Comparison of ENCODE assay signal across 22 cellular contexts in genomic region chr22:48641906-48642475, GRCh38.
"Had no signal": no experiment of that assay in that cellular context is flagged by ENCODE, and none has a peak within 500 bp of the region (broad histone marks: within the 10 kb centered on the region; RNA-seq: fewer than 3 reads in every experiment).

No MANE protein-coding gene starts in this region.

- H3K4me1 Mint-ChIP-seq: activated CD4-positive, alpha-beta T cell treated with anti-CD3 and anti-CD28 coated beads, Interleukin-2, amount 10 ng/mL, durations not matched to agents 24 days and 14 days; central memory CD8-positive, alpha-beta T cell had no signal

- H3K4me3 Mint-ChIP-seq: activated CD4-positive, alpha-beta memory T cell treated with anti-CD3 and anti-CD28 coated beads for 36 hours; activated CD4-positive, alpha-beta T cell treated with anti-CD3 and anti-CD28 coated beads, Interleukin-2, amount 10 ng/mL, durations not matched to agents 24 days and 14 days; activated naive CD4-positive, alpha-beta T cell treated with anti-CD3 and anti-CD28 coated beads for 36 hours; activated T-helper 1 cell treated with anti-CD3 and anti-CD28 coated beads, Interleukin-12 subunit alpha, Interleukin-12 subunit beta, Interleukin-2, Interleukin-4 antibody, amounts not matched to agents 30 ng/mL and 10 ng/mL and 1 ng/mL, durations not matched to agents 14 hours and 24 hours and 36 hours; central memory CD8-positive, alpha-beta T cell; nephron; type B pancreatic cell had no signal

- H3K4me3 ChIP-seq: colonic mucosa, left lung, psoas muscle, testis, vagina had no signal

- ATAC-seq: left lung, psoas muscle had no signal

- H3K27ac ChIP-seq: colonic mucosa, left lung, parathyroid adenoma, psoas muscle, testis, vagina had no signal

- H3K9me3 Mint-ChIP-seq: activated CD4-positive, alpha-beta memory T cell treated with anti-CD3 and anti-CD28 coated beads for 36 hours; activated CD4-positive, alpha-beta T cell treated with anti-CD3 and anti-CD28 coated beads, Interleukin-2, amount 10 ng/mL, durations not matched to agents 24 days and 14 days; activated naive CD4-positive, alpha-beta T cell treated with anti-CD3 and anti-CD28 coated beads for 36 hours; activated T-helper 1 cell treated with anti-CD3 and anti-CD28 coated beads, Interleukin-12 subunit alpha, Interleukin-12 subunit beta, Interleukin-2, Interleukin-4 antibody, amounts not matched to agents 30 ng/mL and 10 ng/mL and 1 ng/mL, durations not matched to agents 14 hours and 24 hours and 36 hours; central memory CD8-positive, alpha-beta T cell; nephron; type B pancreatic cell had no signal

- H3K36me3 Mint-ChIP-seq: activated CD4-positive, alpha-beta memory T cell treated with anti-CD3 and anti-CD28 coated beads for 36 hours; type B pancreatic cell had no signal

- DNase-seq: activated CD4-positive, alpha-beta memory T cell treated with anti-CD3 and anti-CD28 coated beads for 36 hours; activated CD4-positive, alpha-beta T cell treated with anti-CD3 and anti-CD28 coated beads, Interleukin-2, amount 10 ng/mL, durations not matched to agents 24 days and 14 days; activated CD4-positive, CD25-positive, alpha-beta regulatory T cell treated with anti-CD3 and anti-CD28 coated beads, Interleukin-2, amount 50 U/mL, for 72 hours; activated CD8-positive, alpha-beta memory T cell treated with anti-CD3 and anti-CD28 coated beads, Interleukin-2, amount 50 U/mL, for 4 hours; activated effector memory CD4-positive, alpha-beta T cell treated with anti-CD3 and anti-CD28 coated beads, Interleukin-2, amount 50 U/mL, for 16 hours; activated naive CD4-positive, alpha-beta T cell treated with anti-CD3 and anti-CD28 coated beads for 36 hours; activated T-cell treated with anti-CD3 and anti-CD28 coated beads, Interleukin-2, amount 50 U/mL, for 1 hour; colonic mucosa; effector memory CD4-positive, alpha-beta T cell; psoas muscle; stimulated activated CD4-positive, alpha-beta T cell treated with anti-CD3 and anti-CD28 coated beads, Interleukin-15, amount 100 ng/mL, for 24 hours; stimulated activated CD4-positive, alpha-beta T cell treated with anti-CD3 and anti-CD28 coated beads, Interleukin-2, amount 100 ng/mL, for 24 hours; stimulated activated naive CD4-positive, alpha-beta T cell; T-helper 2 cell; testis had no signal

- H3K27me3 Mint-ChIP-seq: activated CD4-positive, alpha-beta memory T cell treated with anti-CD3 and anti-CD28 coated beads for 36 hours; activated CD4-positive, alpha-beta T cell treated with anti-CD3 and anti-CD28 coated beads, Interleukin-2, amount 10 ng/mL, durations not matched to agents 24 days and 14 days; central memory CD8-positive, alpha-beta T cell; type B pancreatic cell had no signal

- H3K27ac Mint-ChIP-seq: activated CD4-positive, alpha-beta memory T cell treated with anti-CD3 and anti-CD28 coated beads for 36 hours; activated CD4-positive, alpha-beta T cell treated with anti-CD3 and anti-CD28 coated beads, Interleukin-2, amount 10 ng/mL, durations not matched to agents 24 days and 14 days; activated naive CD4-positive, alpha-beta T cell treated with anti-CD3 and anti-CD28 coated beads for 36 hours; activated T-helper 1 cell treated with anti-CD3 and anti-CD28 coated beads, Interleukin-12 subunit alpha, Interleukin-12 subunit beta, Interleukin-2, Interleukin-4 antibody, amounts not matched to agents 30 ng/mL and 10 ng/mL and 1 ng/mL, durations not matched to agents 14 hours and 24 hours and 36 hours; type B pancreatic cell had no signal
